ENCODE assay signal across 1 cellular context in the genomic region with DNA sequence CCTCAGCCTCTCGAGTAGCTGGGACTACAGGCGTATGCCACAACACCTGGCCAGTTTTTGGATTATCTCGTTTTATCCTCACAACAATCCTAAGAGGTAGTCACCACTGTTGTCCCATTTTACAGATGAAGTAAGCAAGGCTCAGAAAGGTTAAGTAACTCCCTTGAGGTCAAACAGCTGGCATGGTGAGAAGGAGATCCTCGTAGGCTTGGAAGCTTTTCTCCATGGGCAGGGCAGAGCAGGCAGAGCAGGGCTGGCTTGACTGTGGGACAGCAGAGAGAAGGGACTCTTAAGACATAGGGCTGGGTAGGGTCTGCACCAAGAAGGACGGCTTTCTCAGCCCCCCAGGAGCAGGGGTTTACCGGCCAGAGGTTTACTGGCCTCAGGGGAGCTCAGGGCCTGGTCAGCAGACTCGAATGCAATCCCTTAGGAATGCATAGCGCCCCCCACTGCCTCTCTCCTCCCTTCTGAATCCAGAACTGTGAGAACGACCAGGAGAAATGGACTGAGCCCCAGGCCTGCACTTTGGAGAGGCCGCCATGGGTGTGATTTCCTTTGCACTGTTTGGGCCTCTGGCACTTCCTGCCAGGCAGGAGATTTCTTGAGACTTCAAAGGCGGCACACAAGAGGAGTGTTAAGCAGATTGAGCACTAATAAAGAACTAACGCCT.
TF ChIP-seq lines count a peak whose summit lies in the region.

No MANE protein-coding gene starts in this region.

TF ChIP-seq in H1, 55 proteins besides CTCF, POLR2A, EP300 and RAD21 (continued from another document):
- TF ChIP-seq, protein P1, sequence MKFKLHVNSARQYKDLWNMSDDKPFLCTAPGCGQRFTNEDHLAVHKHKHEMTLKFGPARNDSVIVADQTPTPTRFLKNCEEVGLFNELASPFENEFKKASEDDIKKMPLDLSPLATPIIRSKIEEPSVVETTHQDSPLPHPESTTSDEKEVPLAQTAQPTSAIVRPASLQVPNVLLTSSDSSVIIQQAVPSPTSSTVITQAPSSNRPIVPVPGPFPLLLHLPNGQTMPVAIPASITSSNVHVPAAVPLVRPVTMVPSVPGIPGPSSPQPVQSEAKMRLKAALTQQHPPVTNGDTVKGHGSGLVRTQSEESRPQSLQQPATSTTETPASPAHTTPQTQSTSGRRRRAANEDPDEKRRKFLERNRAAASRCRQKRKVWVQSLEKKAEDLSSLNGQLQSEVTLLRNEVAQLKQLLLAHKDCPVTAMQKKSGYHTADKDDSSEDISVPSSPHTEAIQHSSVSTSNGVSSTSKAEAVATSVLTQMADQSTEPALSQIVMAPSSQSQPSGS (IDR thresholded peaks at IDR 0.05; ENCODE audit: low read length) = no peak
- no peak for TF ChIP-seq RFX5 (IDR thresholded peaks at IDR 0.05; ENCODE audit: borderline replicate concordance, low read depth, low read length)
- TF ChIP-seq MAX (IDR thresholded peaks at IDR 0.05) = peak; percentile 0; the same call in 1 of the 2 replicates
- TF ChIP-seq NRF1 (IDR thresholded peaks at IDR 0.05; ENCODE audit: low read depth, low read length) = no peak
- TF ChIP-seq SIN3A (conservative IDR thresholded peaks at IDR 0.05 in 1 of 2, IDR thresholded peaks at IDR 0.05 in 1 of 2; ENCODE audit: low read depth in 1 of 2, low read length in 2 of 2) = no peak
- TF ChIP-seq KDM1A (IDR thresholded peaks at IDR 0.05; ENCODE audit: borderline replicate concordance, low read length) = peak; percentile 91; the same call in 1 of the 2 replicates
- no peak for TF ChIP-seq SIRT6 (IDR thresholded peaks at IDR 0.05; ENCODE audit: low read length)
- no peak for TF ChIP-seq TEAD4 (IDR thresholded peaks at IDR 0.05; ENCODE audit: low read depth, low read length)
- TF ChIP-seq YY1 (IDR thresholded peaks at IDR 0.05; ENCODE audit: low read depth, low read length) = no peak
- TF ChIP-seq CHD2 (IDR thresholded peaks at IDR 0.05; ENCODE audit: low read length) = no peak
- TF ChIP-seq SP1 (IDR thresholded peaks at IDR 0.05; ENCODE audit: low read depth, low read length) = no peak
- TF ChIP-seq HDAC2 (IDR thresholded peaks at IDR 0.05; ENCODE audit: borderline replicate concordance in 1 of 2, low read depth in 2 of 2, low read length in 2 of 2) = 0 out of 4 replicates have a peak, but pooled peaks of 1 of the 2 experiments have one; percentile 31
- TF ChIP-seq NANOG (IDR thresholded peaks at IDR 0.05; ENCODE audit: insufficient read depth, low read depth, low read length, poor library complexity, severe bottlenecking) = peak; percentile 25
- no peak for TF ChIP-seq RXRA (IDR thresholded peaks at IDR 0.05; ENCODE audit: insufficient read depth, low read depth, low read length)
- no peak for TF ChIP-seq KDM5A (IDR thresholded peaks at IDR 0.05; ENCODE audit: low read length)
- TF ChIP-seq FOSL1 (IDR thresholded peaks at IDR 0.05; ENCODE audit: insufficient read depth, low read depth, low read length) = no peak
- TF ChIP-seq CTBP2 (IDR thresholded peaks at IDR 0.05; ENCODE audit: borderline replicate concordance, insufficient read depth, insufficient read length, low read length) = no peak
- TF ChIP-seq ZNF274 (IDR thresholded peaks at IDR 0.05; ENCODE audit: borderline replicate concordance, extremely low read depth, low read length) = no peak
- no peak for TF ChIP-seq BCL11A (IDR thresholded peaks at IDR 0.05; ENCODE audit: low read depth in 2 of 2, low read length in 2 of 2)
- TF ChIP-seq, protein P2, sequence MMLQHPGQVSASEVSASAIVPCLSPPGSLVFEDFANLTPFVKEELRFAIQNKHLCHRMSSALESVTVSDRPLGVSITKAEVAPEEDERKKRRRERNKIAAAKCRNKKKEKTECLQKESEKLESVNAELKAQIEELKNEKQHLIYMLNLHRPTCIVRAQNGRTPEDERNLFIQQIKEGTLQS (IDR thresholded peaks at IDR 0.05; ENCODE audit: insufficient read depth, low read depth, low read length) = no peak
TF ChIP-seq in H1: peak in this region for 4.
